In genomic region chr6:33271098-33271607, GRCh38 we compare ENCODE assay signal across 8 cellular contexts. TPM values are rescaled to one million over a fixed set of nuclear protein-coding genes. Genes with fewer than 3 reads are reported as not detected.
DNase-seq lines count a peak whose midpoint lies in the region; ATAC-seq lines count a peak whose summit lies in the region.

No MANE protein-coding gene starts in this region.

- intact Hi-C loops in head of caudate nucleus (cut with DNase I), result no loop called here

- H3K4me1 Mint-ChIP-seq in activated T-cell treated with anti-CD3 and anti-CD28 coated beads, Interleukin-2, amount 50 U/mL, for 4 hours (ENCODE audit: low read depth), result peaks cover 41% of the 10 kb centered on the region
- H3K4me1 Mint-ChIP-seq in effector memory CD8-positive, alpha-beta T cell (ENCODE audit: low read depth in 2 of 2), result peaks cover 41 to 46% of the 10 kb centered on the region in 2 donors
- peaks cover 45 to 64% of the 10 kb centered on the region in 2 donors for H3K4me1 Mint-ChIP-seq in natural killer cell treated with Interleukin-12 subunit alpha and Interleukin-12 subunit beta and Interleukin-15 and Interleukin-18, amount 100 ng/mL, for 72 hours (ENCODE audit: low read depth in 2 of 2)

- peak overlapping the region; percentile 96 for H3K4me3 Mint-ChIP-seq in activated T-cell treated with anti-CD3 and anti-CD28 coated beads, Interleukin-2, amount 50 U/mL, for 4 hours
- H3K4me3 Mint-ChIP-seq in effector memory CD8-positive, alpha-beta T cell, result peak overlapping the region; percentile 97 to 98
- peak overlapping the region; percentile 95 for H3K4me3 Mint-ChIP-seq in natural killer cell treated with Interleukin-12 subunit alpha and Interleukin-12 subunit beta and Interleukin-15 and Interleukin-18, amount 100 ng/mL, for 72 hours

- H3K27ac Mint-ChIP-seq in effector memory CD8-positive, alpha-beta T cell, result peak overlapping the region; percentile 99
- H3K27ac Mint-ChIP-seq in natural killer cell treated with Interleukin-12 subunit alpha and Interleukin-12 subunit beta and Interleukin-15 and Interleukin-18, amount 100 ng/mL, for 72 hours, result peak overlapping the region; percentile 97 to 99

- no peaks in the 10 kb centered on the region for H3K9me3 Mint-ChIP-seq in activated T-cell treated with anti-CD3 and anti-CD28 coated beads, Interleukin-2, amount 50 U/mL, for 4 hours
- no peaks in the 10 kb centered on the region for H3K9me3 Mint-ChIP-seq in effector memory CD8-positive, alpha-beta T cell
- no peaks in the 10 kb centered on the region for H3K9me3 Mint-ChIP-seq in natural killer cell treated with Interleukin-12 subunit alpha and Interleukin-12 subunit beta and Interleukin-15 and Interleukin-18, amount 100 ng/mL, for 72 hours

- DNase-seq in activated T-cell treated with anti-CD3 and anti-CD28 coated beads, Interleukin-2, amount 50 U/mL, for 4 hours, result no peak
- DNase-seq in activated T-cell treated with anti-CD3 and anti-CD28 coated beads, Interleukin-2, amount 50 U/mL, for 48 hours, result no peak
- DNase-seq in NCI-H2171 (lab: John Stamatoyannopoulos, UW) (peak; percentile 51), hepatic stellate cell (ENCODE audit: low spot score) (no peak), head of caudate nucleus (no peak)
- no peak for DNase-seq in effector memory CD8-positive, alpha-beta T cell
- DNase-seq in natural killer cell treated with Interleukin-12 subunit alpha and Interleukin-12 subunit beta and Interleukin-15 and Interleukin-18, amount 100 ng/mL, for 72 hours (ENCODE audit: low spot score), result no peak

- H3K36me3 Mint-ChIP-seq in activated T-cell treated with anti-CD3 and anti-CD28 coated beads, Interleukin-2, amount 50 U/mL, for 4 hours (ENCODE audit: insufficient read depth), result peaks cover 64% of the 10 kb centered on the region
- peaks cover 75% of the 10 kb centered on the region for H3K36me3 Mint-ChIP-seq in effector memory CD8-positive, alpha-beta T cell (ENCODE audit: insufficient read depth)
- peaks cover 43% of the 10 kb centered on the region for H3K36me3 Mint-ChIP-seq in natural killer cell treated with Interleukin-12 subunit alpha and Interleukin-12 subunit beta and Interleukin-15 and Interleukin-18, amount 100 ng/mL, for 72 hours

- ATAC-seq in activated T-cell treated with anti-CD3 and anti-CD28 coated beads, Interleukin-2, amount 50 U/mL, for 4 hours, result peak; percentile 17 to 29
- ATAC-seq in effector memory CD8-positive, alpha-beta T cell (replicated peaks), result peak; percentile 34
- ATAC-seq in natural killer cell treated with Interleukin-12 subunit alpha and Interleukin-12 subunit beta and Interleukin-15 and Interleukin-18, amount 100 ng/mL, for 72 hours, result peak in 1 of 2 donors; percentile 2
- no peak for ATAC-seq in GM19452 (IDR thresholded peaks at IDR 0.05; ENCODE audit: unreplicated experiment)

- H3K27me3 Mint-ChIP-seq in activated T-cell treated with anti-CD3 and anti-CD28 coated beads, Interleukin-2, amount 50 U/mL, for 4 hours (ENCODE audit: low read depth), result no peaks in the 10 kb centered on the region
- no peaks in the 10 kb centered on the region for H3K27me3 Mint-ChIP-seq in effector memory CD8-positive, alpha-beta T cell
- H3K27me3 Mint-ChIP-seq in natural killer cell treated with Interleukin-12 subunit alpha and Interleukin-12 subunit beta and Interleukin-15 and Interleukin-18, amount 100 ng/mL, for 72 hours, result no peaks in the 10 kb centered on the region

RNA-seq across cellular contexts. Expression of gene VPS52, which starts 0.5 kb away (rescaled TPM):
- 10 to 100 TPM; 51.2 to 65.4 (median 63.5) TPM for total RNA-seq in activated T-cell treated with anti-CD3 and anti-CD28 coated beads, Interleukin-2, amount 50 U/mL, for 4 hours
- total RNA-seq in natural killer cell treated with Interleukin-12 subunit alpha and Interleukin-12 subunit beta and Interleukin-15 and Interleukin-18, amount 100 ng/mL, for 72 hours, result 10 to 100 TPM; 48.6 to 76.5 TPM

RNA-seq across cellular contexts. Expression of gene RPS18, which starts 0.7 kb away (rescaled TPM):
- 1,000 to 10,000 TPM; 4,231 to 4,415 (median 4,409) TPM for total RNA-seq in activated T-cell treated with anti-CD3 and anti-CD28 coated beads, Interleukin-2, amount 50 U/mL, for 4 hours
- 1,000 to 10,000 TPM; 1,431 to 1,446 TPM for total RNA-seq in natural killer cell treated with Interleukin-12 subunit alpha and Interleukin-12 subunit beta and Interleukin-15 and Interleukin-18, amount 100 ng/mL, for 72 hours

RNA-seq across cellular contexts. Expression of gene B3GALT4, which starts 5.8 kb away (rescaled TPM):
- total RNA-seq in activated T-cell treated with anti-CD3 and anti-CD28 coated beads, Interleukin-2, amount 50 U/mL, for 4 hours, result 1 to 10 TPM; 2.6 to 3.8 (median 3.7) TPM
- total RNA-seq in natural killer cell treated with Interleukin-12 subunit alpha and Interleukin-12 subunit beta and Interleukin-15 and Interleukin-18, amount 100 ng/mL, for 72 hours, result 10 to 100 TPM; 10.1 to 11.2 TPM

RNA-seq across cellular contexts. Expression of gene WDR46, which starts 17.9 kb away (rescaled TPM):
- 100 to 1,000 TPM; 188 to 198 (median 197) TPM for total RNA-seq in activated T-cell treated with anti-CD3 and anti-CD28 coated beads, Interleukin-2, amount 50 U/mL, for 4 hours
- 100 to 1,000 TPM in 1 of 2 donors, 10 to 100 TPM in 1; 81.8 to 148 TPM for total RNA-seq in natural killer cell treated with Interleukin-12 subunit alpha and Interleukin-12 subunit beta and Interleukin-15 and Interleukin-18, amount 100 ng/mL, for 72 hours

RNA-seq across cellular contexts. Expression of gene PFDN6, which starts 18.2 kb away (rescaled TPM):
- total RNA-seq in activated T-cell treated with anti-CD3 and anti-CD28 coated beads, Interleukin-2, amount 50 U/mL, for 4 hours, result 100 to 1,000 TPM; 153 to 157 (median 153) TPM
- total RNA-seq in natural killer cell treated with Interleukin-12 subunit alpha and Interleukin-12 subunit beta and Interleukin-15 and Interleukin-18, amount 100 ng/mL, for 72 hours, result 10 to 100 TPM; 72.0 to 76.8 TPM
